In genomic region chr21:36211660-36212512, GRCh38 we compare ENCODE assay signal across 12 cellular contexts. TPM values are rescaled to one million over a fixed set of nuclear protein-coding genes. Genes with fewer than 3 reads are reported as not detected.
DNase-seq lines count a peak whose midpoint lies in the region; TF ChIP-seq lines count a peak whose summit lies in the region.
"Had no signal": no experiment of that assay in that cellular context is flagged by ENCODE, and none has a peak within 500 bp of the region (broad histone marks: within the 10 kb centered on the region; RNA-seq: fewer than 3 reads in every experiment).

No MANE protein-coding gene starts in this region.

- in situ Hi-C loops in GM13976 (cut with MboI; ENCODE audit: low sequenced_read_pairs, unreplicated experiment), result no loop called here

- H3K4me3 ChIP-seq in HFF-Myc (replicated peaks; ENCODE audit: low read depth, low read length) (no peak overlapping the region), adipocyte (ENCODE audit: low read length) (no peak overlapping the region), lower leg skin (ENCODE audit: low read depth, poor library complexity, severe bottlenecking) (no peak overlapping the region)

- H3K27me3 ChIP-seq in adipocyte (replicated peaks; ENCODE audit: control insufficient read depth, insufficient read depth, low read length), result no peaks in the 10 kb centered on the region

- peaks cover under 1% of the 10 kb centered on the region for H3K36me3 ChIP-seq in adipocyte (ENCODE audit: control insufficient read depth, insufficient read depth, low read length, severe bottlenecking)

- TF ChIP-seq POLR2A in lower leg skin (IDR thresholded peaks at IDR 0.05), result no peak

- WGBS in lower leg skin, 2 donors, result 93 to 96% methylated on average over 9 of the region's 9 CpGs

- peak overlapping the region; percentile 34 for H3K9ac ChIP-seq in adipocyte (ENCODE audit: low read length)

- H3K4me1 ChIP-seq in adipocyte (ENCODE audit: control insufficient read depth, insufficient read depth, low read length), result peaks cover 22% of the 10 kb centered on the region

- DNase-seq in AG08395 (ENCODE audit: low spot score), result peak; percentile 91
- DNase-seq in HFF-Myc (ENCODE audit: extremely low read depth, low read depth), result peak; percentile 47
- peak; percentile 65 for DNase-seq in adipocyte (ENCODE audit: low read depth)
- peak; percentile 90 for DNase-seq in iris pigment epithelial cell (ENCODE audit: low read depth)
- no peak for DNase-seq in HT-29 (ENCODE audit: low spot score)
- no peak for DNase-seq in GM13976 (ENCODE audit: low spot score)
- no peak for DNase-seq in lower leg skin (ENCODE audit: low spot score in 2 of 2)
- DNase-seq in retina, result no peak
- DNase-seq: activated T-cell treated with anti-CD3 and anti-CD28 coated beads, Interleukin-2, amount 50 U/mL, for 1 hour; hypothalamus; NCI-H1694 treated with DMSO at 0.1 percent for 48 hours; T1000 had no signal

- no peak for TF ChIP-seq CTCF in HFF-Myc (IDR thresholded peaks at IDR 0.05; ENCODE audit: low read depth, low read length, missing control alignments)
- TF ChIP-seq CTCF in GM13976 (IDR thresholded peaks at IDR 0.05; ENCODE audit: borderline replicate concordance, control extremely low read depth, extremely low read depth, insufficient read depth, missing control alignments), result no peak
- no peak for TF ChIP-seq CTCF in lower leg skin (IDR thresholded peaks at IDR 0.05)

- H3K9me3 ChIP-seq in adipocyte (ENCODE audit: control insufficient read depth, low read length), result no peaks in the 10 kb centered on the region

- intact Hi-C loops in lower leg skin (cut with DNase I; ENCODE audit: low total_unique reads), result no loop called here

RNA-seq across cellular contexts. Expression of gene DOP1B, which starts 55.3 kb away (rescaled TPM):
- total RNA-seq in HT-29 (2014; rRNA removed; shearing (Covaris generic)), result 3.5 and 4.3 TPM in 2 replicates
- 10 to 100 TPM; 20.0 to 47.3 (median 33.5) TPM for total RNA-seq in lower leg skin

Comparison
In these comparisons a context has a peak if more than half of its experiments do, and no peak if none do; other contexts are left out.
1. DNase-seq: peak in AG08395 (single experiment), HFF-Myc (single experiment), adipocyte (single experiment) and iris pigment epithelial cell (single experiment); none in HT-29 (single experiment), GM13976 (single experiment), lower leg skin (0 of 2) and retina (single experiment).